18 cellular contexts compared by ENCODE assay signal in the genomic region with DNA sequence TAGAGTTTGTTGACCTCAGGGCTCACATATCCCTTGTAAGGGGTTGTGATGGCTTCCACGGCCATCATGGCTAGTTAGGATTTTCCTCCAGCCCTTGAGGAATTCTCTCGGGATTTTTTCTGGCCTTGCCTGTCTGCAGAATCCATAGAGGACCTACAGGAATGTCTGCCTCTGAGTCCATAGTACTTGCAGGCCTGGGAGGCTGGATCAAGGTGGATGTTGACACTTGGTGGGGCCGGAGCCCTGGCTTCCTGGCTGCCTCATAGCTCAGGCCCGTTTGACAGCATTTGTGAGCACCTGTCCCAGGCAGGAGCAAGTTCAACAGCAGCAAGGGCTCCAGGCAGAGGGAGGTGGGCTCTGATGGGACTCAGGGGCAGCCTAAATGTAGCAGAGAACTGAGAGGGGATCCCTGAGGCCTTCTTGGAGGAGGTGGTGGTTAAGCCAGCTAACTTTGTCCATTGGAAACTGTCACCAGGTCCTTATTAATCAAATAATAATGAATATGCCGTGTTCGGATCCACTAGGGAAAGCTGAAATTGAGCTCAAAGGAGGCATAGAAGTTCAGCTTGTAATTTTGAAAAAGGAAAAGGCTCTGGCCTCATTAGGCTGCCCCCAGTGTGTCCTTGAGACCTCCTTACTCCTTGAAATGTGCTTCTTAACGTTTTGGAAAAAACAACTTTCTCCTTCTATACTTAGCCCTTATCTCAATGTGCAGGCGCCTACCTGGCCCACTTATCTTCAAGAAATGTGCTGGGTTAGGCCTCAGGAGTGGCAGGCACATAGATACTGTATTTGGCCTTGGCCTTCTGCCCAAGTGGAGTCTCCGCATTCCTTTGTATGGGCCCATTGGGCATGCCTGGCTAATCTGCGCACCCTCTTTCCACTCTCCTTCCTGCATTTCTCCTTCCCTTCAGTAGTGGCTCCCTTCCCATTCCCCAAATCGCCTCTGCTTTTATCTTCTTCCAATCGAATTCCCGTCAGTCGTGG.
DNase-seq lines count a peak whose midpoint lies in the region; ATAC-seq and TF ChIP-seq lines count a peak whose summit lies in the region.
"Had no signal": no experiment of that assay in that cellular context is flagged by ENCODE, and none has a peak within 500 bp of the region (broad histone marks: within the 10 kb centered on the region; RNA-seq: fewer than 3 reads in every experiment).

No MANE protein-coding gene starts in this region.

- H3K4me3 ChIP-seq in prostate gland, result no peak overlapping the region

- TF ChIP-seq POLR2A in prostate gland (IDR thresholded peaks at IDR 0.05), result no peak

- peaks cover 3% of the 10 kb centered on the region for H3K4me1 ChIP-seq in prostate gland (replicated peaks)
- H3K4me1 ChIP-seq: foreskin keratinocyte had no signal

- no peak for TF ChIP-seq RAD21 in Ishikawa (IDR thresholded peaks at IDR 0.05; ENCODE audit: low read depth)

- TF ChIP-seq CTCF in prostate gland (IDR thresholded peaks at IDR 0.05) (no peak), nephron progenitor cell (IDR thresholded peaks at IDR 0.05) (no peak)

- H3K27me3 Mint-ChIP-seq in nephron progenitor cell (ENCODE audit: low read depth, poor library complexity), result no peaks in the 10 kb centered on the region
- H3K27me3 Mint-ChIP-seq: central memory CD8-positive, alpha-beta T cell; stimulated activated naive CD8-positive, alpha-beta T cell treated with anti-CD3 and anti-CD28 coated beads, Interleukin-15, Interleukin-2, amounts not matched to agents 100 ng/mL and 50 ng/mL, for 24 hours had no signal

- no peak overlapping the region for H3K4me3 Mint-ChIP-seq in nephron progenitor cell
- H3K4me3 Mint-ChIP-seq: central memory CD8-positive, alpha-beta T cell; stimulated activated naive CD8-positive, alpha-beta T cell treated with anti-CD3 and anti-CD28 coated beads, Interleukin-15, Interleukin-2, amounts not matched to agents 100 ng/mL and 50 ng/mL, for 24 hours had no signal

- peak; percentile 89 for ATAC-seq in left colon
- ATAC-seq: foreskin keratinocyte had no signal

- H3K9me3 ChIP-seq in prostate gland, result no peaks in the 10 kb centered on the region

- no peak overlapping the region for H3K27ac ChIP-seq in prostate gland
- H3K27ac ChIP-seq: C4-2B, foreskin keratinocyte had no signal

- H3K4me1 Mint-ChIP-seq in nephron progenitor cell, result peaks cover 47% of the 10 kb centered on the region

- no peaks in the 10 kb centered on the region for H3K9me3 Mint-ChIP-seq in nephron progenitor cell
- H3K9me3 Mint-ChIP-seq: central memory CD8-positive, alpha-beta T cell; stimulated activated naive CD8-positive, alpha-beta T cell treated with anti-CD3 and anti-CD28 coated beads, Interleukin-15, Interleukin-2, amounts not matched to agents 100 ng/mL and 50 ng/mL, for 24 hours had no signal

- no peaks in the 10 kb centered on the region for H3K36me3 Mint-ChIP-seq in nephron progenitor cell (ENCODE audit: low read depth)

- no peak for TF ChIP-seq EP300 in Ishikawa (IDR thresholded peaks at IDR 0.05; ENCODE audit: borderline replicate concordance)

- no peak overlapping the region for H3K27ac Mint-ChIP-seq in nephron progenitor cell
- H3K27ac Mint-ChIP-seq: stimulated activated naive CD8-positive, alpha-beta T cell treated with anti-CD3 and anti-CD28 coated beads, Interleukin-15, Interleukin-2, amounts not matched to agents 100 ng/mL and 50 ng/mL, for 24 hours had no signal

- intact Hi-C loops in left colon (cut with DNase I, micrococcal nuclease), result no loop called here
- intact Hi-C loops in prostate gland (cut with DNase I), result no loop called here

- H3K36me3 ChIP-seq in prostate gland, result no peaks in the 10 kb centered on the region

- DNase-seq in COLO668 (lab: John Stamatoyannopoulos, UW; ENCODE audit: unreplicated experiment) (peak; percentile 19), left colon (peak; percentile 41 to 52), prostate gland (ENCODE audit: low spot score) (peak; percentile 35), SHP77 (lab: John Stamatoyannopoulos, UW) (no peak), hypothalamus (lab: John Stamatoyannopoulos, UW) (no peak), nephron progenitor cell (no peak)
- DNase-seq: activated CD4-positive, CD25-positive, alpha-beta regulatory T cell treated with anti-CD3 and anti-CD28 coated beads, Interleukin-2, amount 50 U/mL, for 72 hours; activated CD8-positive, alpha-beta memory T cell treated with anti-CD3 and anti-CD28 coated beads, Interleukin-2, amount 50 U/mL, for 48 hours; foreskin keratinocyte; mesendoderm; NCI-H2029 treated with DMSO at 0.1 percent for 48 hours; NCI-H774; occipital lobe; SW 1271 had no signal

- 82% methylated on average over 13 of the region's 14 CpGs for WGBS in prostate gland

- no peaks in the 10 kb centered on the region for H3K27me3 ChIP-seq in prostate gland (replicated peaks; ENCODE audit: insufficient read depth)
- H3K27me3 ChIP-seq: foreskin keratinocyte had no signal

TF ChIP-seq in Ishikawa, 13 proteins besides CTCF, POLR2A, EP300 and RAD21:
- TF ChIP-seq EGR1 (IDR thresholded peaks at IDR 0.05), result no peak
- peak; percentile 59; the same call in 1 of the 2 replicates for TF ChIP-seq NFIC (IDR thresholded peaks at IDR 0.05)
- TF ChIP-seq TEAD4 (IDR thresholded peaks at IDR 0.05), result peak; percentile 51

Comparison
In these comparisons a context has a peak if more than half of its experiments do, and no peak if none do; other contexts are left out.
1. DNase-seq: peak in COLO668 (single experiment), left colon (2 of 2) and prostate gland (single experiment); none in SHP77 (0 of 2), hypothalamus (0 of 51) and nephron progenitor cell (single experiment).